Comparison of ENCODE assay signal across 1 cellular context in the genomic region with DNA sequence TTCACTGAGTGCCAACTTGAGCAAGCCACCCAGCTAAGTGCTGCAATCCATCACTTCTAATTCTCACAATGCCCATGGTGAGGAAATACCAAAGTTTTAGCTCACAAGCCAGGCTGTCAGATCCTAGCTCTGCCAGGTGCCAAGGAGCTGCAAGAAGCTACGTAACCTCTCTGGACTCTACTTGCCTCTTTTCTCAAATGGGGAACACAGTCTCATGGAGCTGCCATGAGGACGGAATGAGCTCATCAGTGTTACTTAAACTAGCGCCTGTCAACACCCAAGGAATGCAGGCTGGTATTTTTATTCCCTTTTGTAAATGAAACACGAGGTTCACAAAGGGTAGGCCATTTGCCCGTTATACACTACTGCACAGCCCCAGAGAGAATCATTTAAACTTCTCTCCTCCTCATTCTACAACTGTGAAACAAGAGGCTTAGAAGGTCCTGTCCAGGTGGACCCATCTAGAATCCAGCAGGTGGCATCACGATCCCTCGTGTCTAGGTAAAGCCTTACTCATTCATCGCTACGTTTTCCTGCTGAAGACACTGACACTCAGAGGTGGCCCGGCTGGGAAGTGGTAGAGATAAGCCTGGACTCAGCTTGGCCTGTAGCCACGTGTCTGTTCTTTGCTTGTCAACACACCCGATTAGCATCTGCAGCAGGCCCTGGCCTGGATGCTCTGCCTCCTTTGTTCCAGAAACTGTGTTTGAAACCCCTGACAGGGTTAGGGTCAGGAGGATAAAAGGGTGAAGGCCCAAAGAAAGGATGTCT.
TF ChIP-seq lines count a peak whose summit lies in the region.

No MANE protein-coding gene starts in this region.

TF ChIP-seq in IMR-90, 13 proteins besides CTCF, POLR2A, EP300 and RAD21:
- TF ChIP-seq NFE2L2 (IDR thresholded peaks at IDR 0.05; ENCODE audit: low read depth, low read length), result no peak
- TF ChIP-seq RCOR1 (IDR thresholded peaks at IDR 0.05; ENCODE audit: insufficient replicate concordance, low read length), result no peak
- TF ChIP-seq CHD1 (IDR thresholded peaks at IDR 0.05; ENCODE audit: low read depth, low read length), result no peak
- TF ChIP-seq, protein P1, sequence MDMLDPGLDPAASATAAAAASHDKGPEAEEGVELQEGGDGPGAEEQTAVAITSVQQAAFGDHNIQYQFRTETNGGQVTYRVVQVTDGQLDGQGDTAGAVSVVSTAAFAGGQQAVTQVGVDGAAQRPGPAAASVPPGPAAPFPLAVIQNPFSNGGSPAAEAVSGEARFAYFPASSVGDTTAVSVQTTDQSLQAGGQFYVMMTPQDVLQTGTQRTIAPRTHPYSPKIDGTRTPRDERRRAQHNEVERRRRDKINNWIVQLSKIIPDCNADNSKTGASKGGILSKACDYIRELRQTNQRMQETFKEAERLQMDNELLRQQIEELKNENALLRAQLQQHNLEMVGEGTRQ (IDR thresholded peaks at IDR 0.05; ENCODE audit: low read depth, low read length), result no peak
- TF ChIP-seq SMC3 (IDR thresholded peaks at IDR 0.05; ENCODE audit: low read depth, low read length), result no peak
- no peak for TF ChIP-seq MAZ (IDR thresholded peaks at IDR 0.05; ENCODE audit: borderline replicate concordance, low read depth, low read length)
- TF ChIP-seq MAFK (IDR thresholded peaks at IDR 0.05; ENCODE audit: low read depth, low read length), result no peak
- TF ChIP-seq RFX5 (IDR thresholded peaks at IDR 0.05; ENCODE audit: low read depth, low read length), result no peak
- no peak for TF ChIP-seq BHLHE40 (IDR thresholded peaks at IDR 0.05; ENCODE audit: low read depth, low read length)
- TF ChIP-seq FOS (IDR thresholded peaks at IDR 0.05; ENCODE audit: low read depth, low read length), result no peak
